18 cellular contexts compared by ENCODE assay signal in the genomic region with DNA sequence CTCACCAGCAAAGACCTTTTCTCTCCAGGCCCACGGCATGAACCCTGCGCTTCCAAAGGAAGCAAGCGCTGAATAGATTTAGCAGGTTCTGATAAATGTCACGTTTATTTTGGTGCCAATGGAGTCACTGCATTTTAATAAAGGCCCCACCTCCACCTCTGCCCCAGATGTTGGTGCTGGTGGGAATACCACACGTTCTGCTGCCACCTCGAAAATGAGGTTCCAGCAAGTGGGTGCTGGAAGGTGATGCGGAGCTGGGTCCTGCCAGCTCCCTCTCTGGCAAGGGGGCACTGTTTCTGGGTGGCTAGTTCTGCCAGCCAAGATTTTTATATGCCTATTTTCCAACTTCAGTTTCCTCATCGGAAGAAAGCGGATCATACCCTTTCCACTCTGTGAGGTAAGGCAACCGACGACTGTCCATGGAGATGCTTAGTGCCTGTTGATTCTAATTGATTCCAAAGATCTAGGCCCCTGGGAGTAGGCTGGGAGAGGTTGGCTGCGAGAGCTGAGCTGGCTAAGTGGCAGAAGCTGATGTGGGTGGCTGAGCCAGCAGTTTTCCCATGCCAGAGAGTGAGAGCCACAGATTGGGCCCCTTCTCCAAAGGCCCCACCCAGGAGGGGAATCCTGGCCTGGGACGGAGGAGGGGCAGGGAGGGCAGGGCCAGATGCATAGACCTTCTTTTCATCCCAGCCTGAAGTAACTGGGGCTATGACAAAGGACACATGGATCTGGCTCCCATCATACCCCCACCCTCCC.
DNase-seq lines count a peak whose midpoint lies in the region; ATAC-seq and TF ChIP-seq lines count a peak whose summit lies in the region.
"Had no signal": no experiment of that assay in that cellular context is flagged by ENCODE, and none has a peak within 500 bp of the region (broad histone marks: within the 10 kb centered on the region; RNA-seq: fewer than 3 reads in every experiment).

No MANE protein-coding gene starts in this region.

- H3K27me3 ChIP-seq in mesendoderm (ENCODE audit: insufficient read depth, low read length, poor library complexity), result no peaks in the 10 kb centered on the region

- H3K4me2 ChIP-seq in mesendoderm (ENCODE audit: low read length), result no peak overlapping the region

- no peaks in the 10 kb centered on the region for H3K36me3 ChIP-seq in mesendoderm (ENCODE audit: control insufficient read depth, insufficient read depth, low read length)
- H3K36me3 ChIP-seq: SJCRH30 had no signal

- DNase-seq in left cardiac atrium (peak; percentile 40), Right ventricle myocardium inferior (ENCODE audit: missing footprints) (no peak), mesendoderm (peak; percentile 31), NCI-H510A (lab: John Stamatoyannopoulos, UW) (no peak)
- no peak for DNase-seq in T-helper 2 cell treated with Interferon-gamma antibody and Interleukin-4, amounts not matched to agents 5 μg/mL and 100 μg/mL, for 36 hours (ENCODE audit: low spot score)
- DNase-seq: C1 segment of cervical spinal cord; DMS 273 treated with DMSO at 0.1 percent for 48 hours; KG1; NCI-H1048; NCI-H146; NCI-H2081; NCI-H526; NK-92 treated with Interleukin-12 subunit alpha and Interleukin-12 subunit beta, amount 100 ng/mL, for 24 hours; SJCRH30 had no signal

- peak overlapping the region; percentile 75 for H3K27ac Mint-ChIP-seq in dendritic cell treated with granulocyte-macrophage colony-stimulating factor and Interleukin-4, amounts not matched to agents 40 ng/mL and 50 ng/mL, for 4 days
- H3K27ac Mint-ChIP-seq in stimulated activated memory B cell treated with anti-CD40 and anti-IgM and Interleukin-4, amounts not matched to agents 10 μg/mL and 1 μg/mL and 100 μg/mL, for 72 hours, result no peak overlapping the region
- H3K27ac Mint-ChIP-seq in T-helper 2 cell treated with Interferon-gamma antibody and Interleukin-4, amounts not matched to agents 5 μg/mL and 100 μg/mL, for 36 hours, result no peak overlapping the region

- no peak overlapping the region for H3K4ac ChIP-seq in mesendoderm (ENCODE audit: low read depth, low read length)

- H3K36me3 Mint-ChIP-seq in dendritic cell treated with granulocyte-macrophage colony-stimulating factor and Interleukin-4, amounts not matched to agents 40 ng/mL and 50 ng/mL, for 4 days (ENCODE audit: low read depth), result no peaks in the 10 kb centered on the region
- no peaks in the 10 kb centered on the region for H3K36me3 Mint-ChIP-seq in stimulated activated memory B cell treated with anti-CD40 and anti-IgM and Interleukin-4, amounts not matched to agents 10 μg/mL and 1 μg/mL and 100 μg/mL, for 72 hours
- no peaks in the 10 kb centered on the region for H3K36me3 Mint-ChIP-seq in T-helper 2 cell treated with Interferon-gamma antibody and Interleukin-4, amounts not matched to agents 5 μg/mL and 100 μg/mL, for 36 hours (ENCODE audit: low read depth)

- no peak overlapping the region for H2BK5ac ChIP-seq in mesendoderm (ENCODE audit: low read length)

- no peak overlapping the region for H2BK15ac ChIP-seq in mesendoderm (replicated peaks; ENCODE audit: low read depth)

- H2BK120ac ChIP-seq in mesendoderm (ENCODE audit: low read depth, low read length), result no peak overlapping the region

- H3K18ac ChIP-seq in mesendoderm (ENCODE audit: low read length), result no peak overlapping the region

- no peak overlapping the region for H3K23ac ChIP-seq in mesendoderm (ENCODE audit: low read length)

- H3K56ac ChIP-seq in mesendoderm (ENCODE audit: low read length), result peak overlapping the region; percentile 27

- H3K27me3 Mint-ChIP-seq in dendritic cell treated with granulocyte-macrophage colony-stimulating factor and Interleukin-4, amounts not matched to agents 40 ng/mL and 50 ng/mL, for 4 days, result no peaks in the 10 kb centered on the region
- no peaks in the 10 kb centered on the region for H3K27me3 Mint-ChIP-seq in stimulated activated memory B cell treated with anti-CD40 and anti-IgM and Interleukin-4, amounts not matched to agents 10 μg/mL and 1 μg/mL and 100 μg/mL, for 72 hours
- no peaks in the 10 kb centered on the region for H3K27me3 Mint-ChIP-seq in T-helper 2 cell treated with Interferon-gamma antibody and Interleukin-4, amounts not matched to agents 5 μg/mL and 100 μg/mL, for 36 hours (ENCODE audit: low read depth)

- H4K8ac ChIP-seq in mesendoderm (ENCODE audit: low read depth, low read length), result no peak overlapping the region

- no peak overlapping the region for H3K4me3 ChIP-seq in mesendoderm (ENCODE audit: low read length)
- H3K4me3 ChIP-seq: SJCRH30 had no signal

- no peak overlapping the region for H3K4me3 Mint-ChIP-seq in dendritic cell treated with granulocyte-macrophage colony-stimulating factor and Interleukin-4, amounts not matched to agents 40 ng/mL and 50 ng/mL, for 4 days
- no peak overlapping the region for H3K4me3 Mint-ChIP-seq in stimulated activated memory B cell treated with anti-CD40 and anti-IgM and Interleukin-4, amounts not matched to agents 10 μg/mL and 1 μg/mL and 100 μg/mL, for 72 hours
- H3K4me3 Mint-ChIP-seq in T-helper 2 cell treated with Interferon-gamma antibody and Interleukin-4, amounts not matched to agents 5 μg/mL and 100 μg/mL, for 36 hours, result no peak overlapping the region

- peaks cover 3% of the 10 kb centered on the region for H3K4me1 ChIP-seq in mesendoderm (ENCODE audit: control insufficient read depth, low read depth, low read length)
- H3K4me1 ChIP-seq: SJCRH30 had no signal

- H3K9ac ChIP-seq in mesendoderm (ENCODE audit: low read length), result no peak overlapping the region

- no peaks in the 10 kb centered on the region for H3K9me3 Mint-ChIP-seq in dendritic cell treated with granulocyte-macrophage colony-stimulating factor and Interleukin-4, amounts not matched to agents 40 ng/mL and 50 ng/mL, for 4 days
- no peaks in the 10 kb centered on the region for H3K9me3 Mint-ChIP-seq in stimulated activated memory B cell treated with anti-CD40 and anti-IgM and Interleukin-4, amounts not matched to agents 10 μg/mL and 1 μg/mL and 100 μg/mL, for 72 hours
- H3K9me3 Mint-ChIP-seq in T-helper 2 cell treated with Interferon-gamma antibody and Interleukin-4, amounts not matched to agents 5 μg/mL and 100 μg/mL, for 36 hours, result no peaks in the 10 kb centered on the region

- intact Hi-C loops in left cardiac atrium (cut with DNase I), result no loop called here
- intact Hi-C loops in Right ventricle myocardium inferior (cut with DNase I), result no loop called here
- intact Hi-C loops in dendritic cell treated with granulocyte-macrophage colony-stimulating factor and Interleukin-4, amounts not matched to agents 40 ng/mL and 50 ng/mL, for 4 days (cut with micrococcal nuclease), result no loop called here

- WGBS in mesendoderm (ENCODE audit: extremely low coverage, insufficient coverage, low lambda C conversion rate), result no CpG with 5 or more reads among the region's 13 CpGs

- no peaks in the 10 kb centered on the region for H3K79me1 ChIP-seq in mesendoderm (ENCODE audit: low read length)

- no peak overlapping the region for H4K5ac ChIP-seq in mesendoderm (ENCODE audit: low read length)

- H3K79me2 ChIP-seq in mesendoderm (ENCODE audit: control insufficient read depth, insufficient read depth, low read length), result no peaks in the 10 kb centered on the region

- H3K4me1 Mint-ChIP-seq in dendritic cell treated with granulocyte-macrophage colony-stimulating factor and Interleukin-4, amounts not matched to agents 40 ng/mL and 50 ng/mL, for 4 days (ENCODE audit: low read depth), result peaks cover 70% of the 10 kb centered on the region
- peaks cover 10% of the 10 kb centered on the region for H3K4me1 Mint-ChIP-seq in stimulated activated memory B cell treated with anti-CD40 and anti-IgM and Interleukin-4, amounts not matched to agents 10 μg/mL and 1 μg/mL and 100 μg/mL, for 72 hours
- H3K4me1 Mint-ChIP-seq in T-helper 2 cell treated with Interferon-gamma antibody and Interleukin-4, amounts not matched to agents 5 μg/mL and 100 μg/mL, for 36 hours (ENCODE audit: low read depth), result peaks cover 8% of the 10 kb centered on the region

- H2AK5ac ChIP-seq in mesendoderm (ENCODE audit: low read length), result no peak overlapping the region

- no peak overlapping the region for H3K27ac ChIP-seq in mesendoderm (ENCODE audit: low read depth, low read length)
- H3K27ac ChIP-seq: SJCRH30 had no signal

- ATAC-seq in left cardiac atrium (peak in 1 of 2 donors; percentile 43), Right ventricle myocardium inferior (no peak), SK-N-SH treated with all-trans-retinoic acid at 6 μM for 48 hours (no peak)
- no peak for ATAC-seq in stimulated activated memory B cell treated with anti-CD40 and anti-IgM and Interleukin-4, amounts not matched to agents 10 μg/mL and 1 μg/mL and 100 μg/mL, for 72 hours
- ATAC-seq: HepG2 had no signal

TF ChIP-seq in SK-N-SH treated with all-trans-retinoic acid at 6 μM for 48 hours, 23 proteins besides CTCF, POLR2A, EP300 and RAD21 (continues in another document):
- TF ChIP-seq, protein P1, sequence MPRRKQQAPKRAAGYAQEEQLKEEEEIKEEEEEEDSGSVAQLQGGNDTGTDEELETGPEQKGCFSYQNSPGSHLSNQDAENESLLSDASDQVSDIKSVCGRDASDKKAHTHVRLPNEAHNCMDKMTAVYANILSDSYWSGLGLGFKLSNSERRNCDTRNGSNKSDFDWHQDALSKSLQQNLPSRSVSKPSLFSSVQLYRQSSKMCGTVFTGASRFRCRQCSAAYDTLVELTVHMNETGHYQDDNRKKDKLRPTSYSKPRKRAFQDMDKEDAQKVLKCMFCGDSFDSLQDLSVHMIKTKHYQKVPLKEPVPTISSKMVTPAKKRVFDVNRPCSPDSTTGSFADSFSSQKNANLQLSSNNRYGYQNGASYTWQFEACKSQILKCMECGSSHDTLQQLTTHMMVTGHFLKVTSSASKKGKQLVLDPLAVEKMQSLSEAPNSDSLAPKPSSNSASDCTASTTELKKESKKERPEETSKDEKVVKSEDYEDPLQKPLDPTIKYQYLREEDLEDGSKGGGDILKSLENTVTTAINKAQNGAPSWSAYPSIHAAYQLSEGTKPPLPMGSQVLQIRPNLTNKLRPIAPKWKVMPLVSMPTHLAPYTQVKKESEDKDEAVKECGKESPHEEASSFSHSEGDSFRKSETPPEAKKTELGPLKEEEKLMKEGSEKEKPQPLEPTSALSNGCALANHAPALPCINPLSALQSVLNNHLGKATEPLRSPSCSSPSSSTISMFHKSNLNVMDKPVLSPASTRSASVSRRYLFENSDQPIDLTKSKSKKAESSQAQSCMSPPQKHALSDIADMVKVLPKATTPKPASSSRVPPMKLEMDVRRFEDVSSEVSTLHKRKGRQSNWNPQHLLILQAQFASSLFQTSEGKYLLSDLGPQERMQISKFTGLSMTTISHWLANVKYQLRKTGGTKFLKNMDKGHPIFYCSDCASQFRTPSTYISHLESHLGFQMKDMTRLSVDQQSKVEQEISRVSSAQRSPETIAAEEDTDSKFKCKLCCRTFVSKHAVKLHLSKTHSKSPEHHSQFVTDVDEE (CRISPR knock-in tag; IDR thresholded peaks at IDR 0.05), result no peak
- TF ChIP-seq BACH2 (CRISPR knock-in tag; IDR thresholded peaks at IDR 0.05; ENCODE audit: borderline replicate concordance) (no peak), ZNF8 (CRISPR knock-in tag; IDR thresholded peaks at IDR 0.05) (no peak)

Comparison
In these comparisons a context has a peak if more than half of its experiments do, and no peak if none do; other contexts are left out.
1. DNase-seq: peak in left cardiac atrium (single experiment) and mesendoderm (single experiment); none in Right ventricle myocardium inferior (single experiment), NCI-H510A (single experiment) and T-helper 2 cell treated with Interferon-gamma antibody and Interleukin-4, amounts not matched to agents 5 μg/mL and 100 μg/mL, for 36 hours (single experiment).